In genomic region chr18:26802330-26803200, GRCh38 we compare ENCODE assay signal across 16 cellular contexts.
"Had no signal": no experiment of that assay in that cellular context is flagged by ENCODE, and none has a peak within 500 bp of the region (broad histone marks: within the 10 kb centered on the region; RNA-seq: fewer than 3 reads in every experiment).

No MANE protein-coding gene starts in this region.

- H2AFZ ChIP-seq: hepatocyte had no signal

- DNase-seq: activated CD4-positive, alpha-beta T cell treated with anti-CD3 and anti-CD28 coated beads, Interleukin-2, amount 50 U/mL, for 4 hours; activated naive CD8-positive, alpha-beta T cell treated with anti-CD3 and anti-CD28 coated beads for 36 hours; amniotic stem cell; dermis blood vessel endothelial cell; effector memory CD4-positive, alpha-beta T cell; foreskin fibroblast; midbrain; stimulated activated CD4-positive, alpha-beta T cell treated with anti-CD3 and anti-CD28 coated beads, Interleukin-2, amount 100 ng/mL, for 24 hours; stimulated activated naive CD4-positive, alpha-beta T cell treated with Interleukin-2 at 50 U/mL for 16 hours; T-helper 2 cell; thyroid gland; WERI-Rb-1 had no signal

- H3K27ac ChIP-seq: cardiac muscle cell, hepatocyte, right atrium auricular region, thyroid gland, WERI-Rb-1 had no signal

- H3K36me3 ChIP-seq: cardiac muscle cell, right atrium auricular region, thyroid gland, WERI-Rb-1 had no signal

- H3K9me3 ChIP-seq: right atrium auricular region, thyroid gland had no signal

- H3K4me3 ChIP-seq: cardiac muscle cell, hepatocyte, lung, right atrium auricular region, thyroid gland had no signal

- H3K4me1 ChIP-seq: right atrium auricular region, thyroid gland had no signal

- H3K4me2 ChIP-seq: hepatocyte had no signal

- H3K79me2 ChIP-seq: hepatocyte had no signal

- H3K27me3 ChIP-seq: hepatocyte, right atrium auricular region, thyroid gland had no signal
